Comparison of ENCODE assay signal across 25 cellular contexts in the genomic region with DNA sequence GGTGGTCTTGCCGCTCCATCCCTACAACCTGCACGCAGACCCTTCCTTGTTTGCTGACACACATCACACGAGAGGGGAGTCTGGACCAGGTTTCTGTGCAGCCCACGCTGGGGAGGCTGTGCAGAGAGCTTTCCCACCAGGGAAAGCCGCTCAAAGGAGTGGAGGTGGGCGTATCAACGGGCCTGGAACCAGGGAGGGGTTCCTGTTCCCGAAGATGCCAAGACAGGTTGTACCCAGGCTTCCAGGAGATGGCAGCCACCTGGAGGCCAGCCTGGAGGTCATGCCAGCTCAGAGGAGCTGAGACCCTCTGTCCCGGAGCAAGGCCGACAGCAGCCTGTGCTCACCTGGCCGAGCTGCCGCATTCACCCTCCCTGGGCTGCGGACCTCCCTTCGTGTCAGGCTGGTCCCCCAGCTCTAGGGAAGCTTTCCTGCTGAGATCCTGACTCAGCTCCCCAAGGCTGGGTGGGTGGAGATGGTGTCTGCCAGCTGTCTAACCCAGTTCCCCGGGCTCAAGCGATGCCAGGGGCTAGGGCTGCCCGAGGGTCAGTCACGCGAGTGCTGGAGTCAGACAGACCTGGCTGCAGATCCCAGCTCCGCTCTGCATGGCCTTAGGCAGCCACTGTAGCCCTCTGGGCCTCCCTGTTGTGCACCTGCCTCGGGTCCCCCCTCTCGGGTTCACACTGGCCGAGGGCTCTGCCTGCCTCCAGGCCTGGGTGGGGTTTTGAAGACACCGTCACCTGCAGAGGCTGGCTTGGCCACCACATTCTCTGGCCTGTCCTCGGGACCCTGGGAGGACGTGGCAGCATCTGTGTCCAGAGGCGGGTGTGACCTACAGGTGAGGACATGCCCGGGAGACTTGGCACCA. TPM values are rescaled to one million over a fixed set of nuclear protein-coding genes. Genes with fewer than 3 reads are reported as not detected.
"Had no signal": no experiment of that assay in that cellular context is flagged by ENCODE, and none has a peak within 500 bp of the region (broad histone marks: within the 10 kb centered on the region; RNA-seq: fewer than 3 reads in every experiment).

No MANE protein-coding gene starts in this region.

- H3K36me3 ChIP-seq: MG63, SJSA1 had no signal

- DNase-seq: Karpas-422, KG1, MG63, NCI-H1092, NCI-H1105 treated with DMSO at 0.1 percent for 48 hours, NCI-H1417 treated with DMSO at 0.1 percent for 48 hours, NCI-H187, NCI-H2029, NCI-H2081 treated with DMSO at 0.1 percent for 48 hours, NCI-H2171, NCI-H226, NCI-H446, NCI-H510A, NCI-H524 treated with DMSO at 0.1 percent for 48 hours, NCI-H69, NCI-H774, PC-3, Right ventricle myocardium superior, SIG-M5 had no signal

- H3K9me3 ChIP-seq: SJSA1 had no signal

- H3K4me1 ChIP-seq: SJSA1 had no signal

- H3K27ac ChIP-seq: RWPE1, SJSA1, SK-N-MC had no signal

- H3K27me3 ChIP-seq: MG63 had no signal

- ATAC-seq: Panc1, PC-3 had no signal

- H3K4me3 ChIP-seq: MG63, SJSA1, SK-N-MC had no signal

RNA-seq across cellular contexts. Expression of a gene that starts 29.7 kb away (rescaled TPM):
- total RNA-seq: IMR-90, OCI-LY7, Right ventricle myocardium superior, SJSA1 had no signal
- polyA plus RNA-seq: IMR-90 had no signal

RNA-seq across cellular contexts. Expression of a gene that starts 53.2 kb away (rescaled TPM):
- total RNA-seq: OCI-LY7 had no signal
